8 cellular contexts compared by ENCODE assay signal in the genomic region with DNA sequence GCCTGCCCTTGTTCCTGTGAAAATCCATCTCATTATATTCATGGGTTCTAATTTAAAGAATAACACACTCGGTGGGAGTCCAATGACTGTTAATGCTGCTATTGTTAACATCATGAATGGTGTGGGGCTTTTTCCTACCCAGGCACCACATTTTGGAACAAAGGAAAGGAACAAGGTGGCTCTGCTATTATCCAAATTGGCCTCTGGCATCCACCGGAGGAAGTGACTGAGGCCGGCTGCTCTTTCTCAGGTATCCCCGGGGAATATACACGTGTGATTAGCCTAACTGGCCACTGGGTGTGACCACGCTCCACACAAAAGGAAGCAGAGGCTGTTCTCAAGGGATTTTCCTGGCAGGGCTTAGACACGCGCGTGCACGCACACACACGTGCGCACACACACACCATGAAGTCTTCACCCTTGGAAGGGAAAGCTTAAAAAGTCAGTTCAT.
DNase-seq lines count a peak whose midpoint lies in the region; ATAC-seq and TF ChIP-seq lines count a peak whose summit lies in the region.

No MANE protein-coding gene starts in this region.

- H3K27me3 ChIP-seq in HAP-1 (ENCODE audit: low read depth) (no peaks in the 10 kb centered on the region), MG63 (no peaks in the 10 kb centered on the region)

- no peak for TF ChIP-seq CTCF in fibroblast of villous mesenchyme (IDR thresholded peaks at IDR 0.05; ENCODE audit: insufficient read depth, low read depth, low read length)

- H3K9me3 ChIP-seq in HAP-1 (no peaks in the 10 kb centered on the region), MG63 (no peaks in the 10 kb centered on the region)

- H3K4me1 ChIP-seq in HAP-1, result peaks cover 8% of the 10 kb centered on the region

- in situ Hi-C loops in HAP-1 (cut with MboI; ENCODE audit: low sequenced_read_pairs), result no loop called here

- peak; percentile 67 to 70 for DNase-seq in HAP-1 (ENCODE audit: low spot score in 2 of 2)
- peak; percentile 100 for DNase-seq in NCI-H748 (lab: John Stamatoyannopoulos, UW; ENCODE audit: unreplicated experiment)
- DNase-seq in fibroblast of villous mesenchyme (ENCODE audit: low read depth), result peak; percentile 1
- DNase-seq in pons (ENCODE audit: low spot score), result peak; percentile 9
- DNase-seq in MG63, result no peak
- DNase-seq in posterior vena cava (ENCODE audit: low spot score), result no peak

- ATAC-seq in GM21619 (IDR thresholded peaks at IDR 0.05; ENCODE audit: unreplicated experiment) (no peak), GM18870 (IDR thresholded peaks at IDR 0.05; ENCODE audit: unreplicated experiment) (no peak)

- no peaks in the 10 kb centered on the region for H3K36me3 ChIP-seq in HAP-1 (replicated peaks)
- H3K36me3 ChIP-seq in MG63, result no peaks in the 10 kb centered on the region

- no peak overlapping the region for H3K4me3 ChIP-seq in HAP-1
- no peak overlapping the region for H3K4me3 ChIP-seq in fibroblast of villous mesenchyme (ENCODE audit: low read depth, low read length)
- no peak overlapping the region for H3K4me3 ChIP-seq in MG63

- intact Hi-C loops in posterior vena cava (cut with DNase I), result no loop called here

Comparison
In these comparisons a context has a peak if more than half of its experiments do, and no peak if none do; other contexts are left out.
1. DNase-seq: peak in HAP-1 (2 of 2), NCI-H748 (single experiment), fibroblast of villous mesenchyme (single experiment) and pons (single experiment); none in MG63 (single experiment) and posterior vena cava (single experiment).